ENCODE assay signal across 9 cellular contexts in the genomic region with DNA sequence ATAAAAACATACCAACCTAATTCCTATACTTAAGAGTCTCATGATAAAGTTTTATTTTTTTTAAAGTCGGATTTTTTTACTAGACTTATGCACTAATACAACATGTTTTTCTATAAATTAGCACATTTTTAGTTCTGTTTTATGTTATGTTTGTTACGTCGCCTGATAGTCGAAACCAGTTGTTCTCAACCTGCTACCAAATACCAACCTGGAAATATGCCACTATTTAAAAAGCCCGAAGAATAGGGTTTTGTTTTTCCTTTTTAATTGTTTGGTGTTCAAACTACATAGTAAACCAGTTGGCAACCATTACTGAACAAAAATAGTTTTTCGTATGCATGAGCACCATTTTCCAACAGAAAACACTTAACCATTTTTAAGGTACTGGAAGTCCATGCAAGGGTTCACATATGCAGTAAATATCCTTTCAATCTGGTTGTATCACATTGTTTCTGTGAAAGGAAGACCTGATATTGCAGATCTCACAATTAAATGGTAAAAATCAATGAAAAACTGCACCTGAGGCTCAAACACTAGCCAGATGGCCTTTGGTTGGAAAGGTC. TPM values are rescaled to one million over a fixed set of nuclear protein-coding genes. Genes with fewer than 3 reads are reported as not detected.
DNase-seq lines count a peak whose midpoint lies in the region; ATAC-seq, FAIRE-seq and TF ChIP-seq lines count a peak whose summit lies in the region.
"Had no signal": no experiment of that assay in that cellular context is flagged by ENCODE, and none has a peak within 500 bp of the region (broad histone marks: within the 10 kb centered on the region; RNA-seq: fewer than 3 reads in every experiment).

No MANE protein-coding gene starts in this region.

- TF ChIP-seq POLR2A in K562 (conservative IDR thresholded peaks at IDR 0.05) (no peak), right lobe of liver (IDR thresholded peaks at IDR 0.05) (no peak)

- H3K9ac ChIP-seq in K562 (ENCODE audit: insufficient read depth in 1 of 2, low read depth in 2 of 2, low read length in 2 of 2) = peak overlapping the region in 1 of 2 experiments; percentile 91; a peak in 2 of 4 replicates

- no peak for TF ChIP-seq CTCF in K562 (IDR thresholded peaks at IDR 0.05 in 2 of 3, conservative IDR thresholded peaks at IDR 0.05 in 1 of 3; ENCODE audit: insufficient read depth in 2 of 3, low read depth in 1 of 3, low read length in 3 of 3)
- TF ChIP-seq CTCF in right lobe of liver (IDR thresholded peaks at IDR 0.05) = no peak

- peaks cover 7% of the 10 kb centered on the region; the same call in 2 of the 3 replicates for H3K79me2 ChIP-seq in K562 (ENCODE audit: control insufficient read depth, insufficient read depth, low read length)

- H3K9me3 Mint-ChIP-seq in activated CD4-positive, alpha-beta T cell treated with anti-CD3 and anti-CD28 coated beads for 36 hours (ENCODE audit: low read depth) = no peaks in the 10 kb centered on the region

- H3K9me3 ChIP-seq in K562 (replicated peaks; ENCODE audit: control insufficient read depth, insufficient read depth, low read depth, low read length) (no peaks in the 10 kb centered on the region), right lobe of liver (no peaks in the 10 kb centered on the region)

- H3K9me1 ChIP-seq in K562 (ENCODE audit: control insufficient read depth, insufficient read depth, low read length) = no peaks in the 10 kb centered on the region

- no peaks in the 10 kb centered on the region for H3K27me3 ChIP-seq in K562 (ENCODE audit: control insufficient read depth in 2 of 2, insufficient read depth in 2 of 2, low read length in 2 of 2)
- H3K27me3 ChIP-seq in right lobe of liver = no peaks in the 10 kb centered on the region

- no peaks in the 10 kb centered on the region for H4K20me1 ChIP-seq in K562 (replicated peaks; ENCODE audit: control insufficient read depth, insufficient read depth, low read length)

- no peak for TF ChIP-seq EP300 in K562 (IDR thresholded peaks at IDR 0.05; ENCODE audit: low read length)

- no peak for TF ChIP-seq RAD21 in K562 (CRISPR knock-in tag; conservative IDR thresholded peaks at IDR 0.05 in 1 of 2, IDR thresholded peaks at IDR 0.05 in 1 of 2)

- intact Hi-C loops in activated CD4-positive, alpha-beta T cell treated with anti-CD3 and anti-CD28 coated beads for 36 hours (cut with DNase I, micrococcal nuclease) = no loop called here
- intact Hi-C loops in K562 (cut with micrococcal nuclease) = no loop called here
- intact Hi-C loops in right lobe of liver (cut with DNase I) = loop anchor here (5.0 kb wide), 1 partner anchor 213 kb away; no protein-coding TSS in a partner anchor

- no peak for DNase-seq in activated CD4-positive, alpha-beta T cell treated with anti-CD3 and anti-CD28 coated beads for 36 hours
- DNase-seq in activated CD4-positive, alpha-beta T cell treated with anti-CD3 and anti-CD28 coated beads, Interleukin-2, amount 50 U/mL, for 48 hours = no peak
- no peak for DNase-seq in K562 (ENCODE audit: extremely low read depth in 1 of 4, low spot score in 3 of 4)
- no peak for DNase-seq in right lobe of liver
- no peak for DNase-seq in UCSD-AML1 (lab: John Stamatoyannopoulos, UW; ENCODE audit: unreplicated experiment)
- no peak for DNase-seq in amniotic stem cell (lab: John Stamatoyannopoulos, UW)
- DNase-seq: GOT3 had no signal

- ATAC-seq in activated CD4-positive, alpha-beta T cell treated with anti-CD3 and anti-CD28 coated beads for 36 hours = no peak
- ATAC-seq in K562 = no peak
- no peak for ATAC-seq in right lobe of liver
- ATAC-seq in GM18909 (IDR thresholded peaks at IDR 0.05; ENCODE audit: poor library complexity, unreplicated experiment) = no peak

- peak overlapping the region; percentile 57 for H3K4me3 Mint-ChIP-seq in activated CD4-positive, alpha-beta T cell treated with anti-CD3 and anti-CD28 coated beads for 36 hours

- H3K4me1 ChIP-seq in K562 (replicated peaks in 1 of 2; ENCODE audit: control insufficient read depth in 2 of 2, insufficient read depth in 2 of 2, low read length in 2 of 2) (peaks cover 0 to 15% of the 10 kb centered on the region in 2 experiments; a peak in 3 of 5 replicates), right lobe of liver (peaks cover 0 to 15% (median 4%) of the 10 kb centered on the region in 4 donors)

- H2AFZ ChIP-seq in K562 (ENCODE audit: low read depth, low read length) = peak overlapping the region; percentile 49; the same call in 1 of the 2 replicates

- no peak overlapping the region for H3K27ac Mint-ChIP-seq in activated CD4-positive, alpha-beta T cell treated with anti-CD3 and anti-CD28 coated beads for 36 hours

- no peak overlapping the region for H3K27ac ChIP-seq in K562 (ENCODE audit: extremely low read depth, low read depth, low read length)
- H3K27ac ChIP-seq in right lobe of liver = peak overlapping the region in 1 of 3 donors; percentile 87
- peak overlapping the region; percentile 87 for H3K27ac ChIP-seq in temporal lobe (ENCODE audit: low read depth, low read length)

- POLR2A ChIA-PET in activated CD4-positive, alpha-beta T cell treated with anti-CD3 and anti-CD28 coated beads for 36 hours (lab: Charles Lee) = no interaction called here
- POLR2A ChIA-PET in K562 (lab: Yijun Ruan, JAX) = interaction anchor here (0.6 kb wide), 1 partner anchor 34 kb away, joined by 3 read pairs; no protein-coding TSS in a partner anchor

- BruUV-seq in K562 (replicated peaks; lab: Mats Ljungman, UMichigan) = no TSS peak

- FAIRE-seq in K562 (lab: Jason Lieb, UNC) = no peak

- peak overlapping the region; percentile 84 for H3K4me2 ChIP-seq in K562 (ENCODE audit: insufficient read depth, low read length)

- 59% methylated on average over 6 of the region's 6 CpGs for WGBS in K562 (ENCODE audit: insufficient coverage, low coverage, missing lambda C conversion rate)
- 61% methylated on average over 6 of the region's 6 CpGs for WGBS in right lobe of liver (ENCODE audit: insufficient coverage, low coverage, low lambda C conversion rate, missing lambda C conversion rate)

- no peaks in the 10 kb centered on the region for H3K36me3 ChIP-seq in K562 (ENCODE audit: control insufficient read depth, insufficient read depth, low read length)
- no peaks in the 10 kb centered on the region for H3K36me3 ChIP-seq in right lobe of liver

- peaks cover 34% of the 10 kb centered on the region for H3K27me3 Mint-ChIP-seq in activated CD4-positive, alpha-beta T cell treated with anti-CD3 and anti-CD28 coated beads for 36 hours

- H3K4me3 ChIP-seq in K562 (peak overlapping the region; percentile 63), right lobe of liver (peak overlapping the region; percentile 75 to 78 (median 78))

- in situ Hi-C loops in K562 (cut with MboI) = loop anchor here (5.0 kb wide), 1 partner anchor 383 kb away; the partner anchor contains the start of gene CDS1

- CTCF ChIA-PET in activated CD4-positive, alpha-beta T cell treated with anti-CD3 and anti-CD28 coated beads for 36 hours (lab: Charles Lee) = no interaction called here
- CTCF ChIA-PET in K562 (lab: Yijun Ruan, JAX; ENCODE audit: low intra/inter-chr PET ratio) = no interaction called here

- H3K36me3 Mint-ChIP-seq in activated CD4-positive, alpha-beta T cell treated with anti-CD3 and anti-CD28 coated beads for 36 hours (ENCODE audit: low read depth) = no peaks in the 10 kb centered on the region

- peaks cover 11% of the 10 kb centered on the region for H3K4me1 Mint-ChIP-seq in activated CD4-positive, alpha-beta T cell treated with anti-CD3 and anti-CD28 coated beads for 36 hours

TF ChIP-seq in K562, 482 proteins besides CTCF, POLR2A, EP300 and RAD21:
- TF ChIP-seq POLR2H (tag; IDR thresholded peaks at IDR 0.05; ENCODE audit: low read depth) (0 out of 2 replicates have a peak, but pooled peaks have one; percentile 24), ETV5 (CRISPR knock-in tag; IDR thresholded peaks at IDR 0.05; ENCODE audit: low read depth) (no peak)

RNA-seq across cellular contexts. Expression of gene WDFY3, which starts 1.4 kb away (rescaled TPM):
- 1 to 10 TPM; 1.8 to 2.3 TPM for total RNA-seq in activated CD4-positive, alpha-beta T cell treated with anti-CD3 and anti-CD28 coated beads for 36 hours
- 19.5 and 37.1 TPM in 2 replicates for total RNA-seq in K562 (2011; cell fraction: chromatin; rRNA removed; ENCODE audit: low replicate concordance)
- 10.5 and 15.4 TPM in 2 replicates for total RNA-seq in K562 (2011; cell fraction: nucleolus; rRNA removed)
- 11.9 and 15.6 TPM in 2 replicates for total RNA-seq in K562 (2011; cell fraction: nucleoplasm; rRNA removed)
- total RNA-seq in K562 (2014; rRNA removed) (7.7 and 8.9 TPM in 2 replicates), K562 (2014; rRNA removed; fragmentation: Illumina TruSeq; extraction: Trizol) (10.2 and 10.5 TPM in 2 replicates), K562 (2015; rRNA removed; fragmentation: Illumina TruSeq; extraction: Trizol) (9.6 and 11.9 TPM in 2 replicates), K562 (2021) (12.2 and 13.5 TPM in 2 replicates), right lobe of liver (10 to 100 TPM; 18.8 to 36.5 (median 25.9) TPM), temporal lobe (173 TPM)
- polyA plus RNA-seq in K562 (2011; rRNA removed) (9.4 and 10.9 TPM in 2 replicates), K562 (2014; fragmentation: Illumina TruSeq; extraction: Trizol) (10.1 and 13.0 TPM in 2 replicates), K562 (2014; fragmentation: Nextera tagmentation; extraction: Ambion mirVana) (under 1 TPM; 0.58 to 0.95 TPM), K562 (2014; rRNA removed) (3.5 and 4.9 TPM in 2 replicates)
- 4.5 and 8.9 TPM in 2 replicates for polyA plus RNA-seq in K562 (2011; cell fraction: cytosol; rRNA removed)
- polyA plus RNA-seq in K562 (2011; cell fraction: nucleus; rRNA removed) = 14.7 and 19.1 TPM in 2 replicates
- 3.4 and 5.9 TPM in 2 replicates for polyA plus RNA-seq in K562 (2012)
- 39.0 and 65.9 TPM in 2 replicates for polyA minus RNA-seq in K562 (2011; rRNA and poly(A)+ RNA removed)
- 9.4 and 25.0 TPM in 2 replicates for polyA minus RNA-seq in K562 (2011; cell fraction: cytosol; rRNA and poly(A)+ RNA removed)
- polyA minus RNA-seq in K562 (2011; cell fraction: nucleus; rRNA and poly(A)+ RNA removed) = 38.4 and 92.2 TPM in 2 replicates

Comparison
In these comparisons a context has a peak if more than half of its experiments do, and no peak if none do; other contexts are left out.
1. intact Hi-C loops: an anchor here in right lobe of liver (5.0 kb wide); none called in activated CD4-positive, alpha-beta T cell treated with anti-CD3 and anti-CD28 coated beads for 36 hours and K562.